9 cellular contexts compared by ENCODE assay signal in genomic region chr22:37021710-37022482, GRCh38. TPM values are rescaled to one million over a fixed set of nuclear protein-coding genes. Genes with fewer than 3 reads are reported as not detected.
DNase-seq lines count a peak whose midpoint lies in the region; ATAC-seq, FAIRE-seq and TF ChIP-seq lines count a peak whose summit lies in the region.
"Had no signal": no experiment of that assay in that cellular context is flagged by ENCODE, and none has a peak within 500 bp of the region (broad histone marks: within the 10 kb centered on the region; RNA-seq: fewer than 3 reads in every experiment).

No MANE protein-coding gene starts in this region.

- H2AFZ ChIP-seq in keratinocyte (ENCODE audit: control insufficient read depth, low read length): no peak overlapping the region

- H4K20me1 ChIP-seq in keratinocyte (ENCODE audit: control insufficient read depth, extremely low read depth, insufficient read depth, low read length): no peaks in the 10 kb centered on the region

- H3K27ac ChIP-seq in ascending aorta (no peak overlapping the region), keratinocyte (ENCODE audit: control insufficient read depth, insufficient read depth, low read length) (no peak overlapping the region)

- H3K4me3 Mint-ChIP-seq in T-helper 1 cell treated with Interleukin-12 subunit alpha and Interleukin-12 subunit beta and Interleukin-4 antibody, amounts not matched to agents 30 μg/mL and 1 μg/mL, for 36 hours: peak overlapping the region; percentile 72

- peaks cover 22% of the 10 kb centered on the region for H3K4me1 Mint-ChIP-seq in T-helper 1 cell treated with Interleukin-12 subunit alpha and Interleukin-12 subunit beta and Interleukin-4 antibody, amounts not matched to agents 30 μg/mL and 1 μg/mL, for 36 hours (ENCODE audit: low read depth)

- dilution Hi-C loops in keratinocyte (cut with MboI; ENCODE audit: extremely low pct_ligation_motif_present, low sequenced_read_pairs): no loop called here

- H3K9ac ChIP-seq in keratinocyte (ENCODE audit: control insufficient read depth, extremely low read depth, insufficient read depth, low read length): no peak overlapping the region

- no peak for ATAC-seq in GM21737 (IDR thresholded peaks at IDR 0.05; ENCODE audit: unreplicated experiment)
- no peak for ATAC-seq in GM21576 (IDR thresholded peaks at IDR 0.05; ENCODE audit: unreplicated experiment)

- H3K4me1 ChIP-seq in ascending aorta (peaks cover 11 to 41% of the 10 kb centered on the region in 2 donors), keratinocyte (ENCODE audit: control insufficient read depth, extremely low read depth, insufficient read depth, low read length) (peaks cover 8% of the 10 kb centered on the region)

- peaks cover 8% of the 10 kb centered on the region for H3K79me2 ChIP-seq in keratinocyte (ENCODE audit: control insufficient read depth, insufficient read depth, low read length)

- peak overlapping the region; percentile 77 for H3K27ac Mint-ChIP-seq in T-helper 1 cell treated with Interleukin-12 subunit alpha and Interleukin-12 subunit beta and Interleukin-4 antibody, amounts not matched to agents 30 μg/mL and 1 μg/mL, for 36 hours

- intact Hi-C loops in ascending aorta (cut with DNase I): no loop called here

- H3K4me2 ChIP-seq in keratinocyte (ENCODE audit: control insufficient read depth, extremely low read depth, insufficient read depth, low read depth, low read length): no peak overlapping the region

- H3K9me1 ChIP-seq in keratinocyte (ENCODE audit: control insufficient read depth, extremely low read depth, insufficient read depth, low read length): no peaks in the 10 kb centered on the region

- no peaks in the 10 kb centered on the region for H3K27me3 ChIP-seq in ascending aorta
- H3K27me3 ChIP-seq in keratinocyte (ENCODE audit: control insufficient read depth, extremely low read depth, insufficient read depth, low read length): no peaks in the 10 kb centered on the region

- H3K36me3 Mint-ChIP-seq in T-helper 1 cell treated with Interleukin-12 subunit alpha and Interleukin-12 subunit beta and Interleukin-4 antibody, amounts not matched to agents 30 μg/mL and 1 μg/mL, for 36 hours (ENCODE audit: low read depth): peaks cover 5% of the 10 kb centered on the region

- DNase-seq in NCI-H748 (lab: John Stamatoyannopoulos, UW; ENCODE audit: unreplicated experiment) (peak; percentile 48), NCI-H748 treated with DMSO at 0.1 percent for 48 hours (lab: John Stamatoyannopoulos, UW) (no peak), ascending aorta (ENCODE audit: low spot score in 2 of 2) (no peak), keratinocyte (ENCODE audit: low read depth, low spot score) (no peak)
- DNase-seq in stimulated activated CD4-positive, alpha-beta T cell treated with anti-CD3 and anti-CD28 coated beads, TNF-alpha, amount 100 ng/mL, for 24 hours (ENCODE audit: low read depth in 3 of 3): peak in 2 of 3 experiments; percentile 22 to 53

- H3K36me3 ChIP-seq in ascending aorta (peaks cover 27 to 29% of the 10 kb centered on the region in 2 donors), keratinocyte (ENCODE audit: control insufficient read depth in 2 of 2, extremely low read depth in 1 of 2, insufficient read depth in 2 of 2, low read length in 2 of 2) (peaks cover 9 to 23% of the 10 kb centered on the region in 2 experiments)

- H3K4me3 ChIP-seq in ascending aorta: no peak overlapping the region
- H3K4me3 ChIP-seq in keratinocyte (ENCODE audit: control insufficient read depth in 2 of 3, extremely low read depth in 1 of 3, insufficient read depth in 2 of 3, low read depth in 1 of 3, low read length in 3 of 3): no peak overlapping the region

- no peaks in the 10 kb centered on the region for H3K9me3 Mint-ChIP-seq in T-helper 1 cell treated with Interleukin-12 subunit alpha and Interleukin-12 subunit beta and Interleukin-4 antibody, amounts not matched to agents 30 μg/mL and 1 μg/mL, for 36 hours

- TF ChIP-seq CTCF in ascending aorta (IDR thresholded peaks at IDR 0.05): peak; percentile 24 to 63 (median 52)
- peak; percentile 85 to 92 (median 87) for TF ChIP-seq CTCF in keratinocyte (optimal IDR thresholded peaks at IDR 0.05 in 1 of 3, IDR thresholded peaks at IDR 0.05 in 1 of 3, conservative IDR thresholded peaks at IDR 0.05 in 1 of 3; ENCODE audit: extremely low read depth in 1 of 3, insufficient read depth in 2 of 3, low read length in 3 of 3)

- H3K9me3 ChIP-seq in ascending aorta (no peaks in the 10 kb centered on the region), keratinocyte (ENCODE audit: control insufficient read depth, low read depth, low read length) (no peaks in the 10 kb centered on the region)

- peak; percentile 80 for FAIRE-seq in keratinocyte (lab: Jason Lieb, UNC)
- FAIRE-seq: endometrium had no signal

- no peaks in the 10 kb centered on the region for H3K27me3 Mint-ChIP-seq in T-helper 1 cell treated with Interleukin-12 subunit alpha and Interleukin-12 subunit beta and Interleukin-4 antibody, amounts not matched to agents 30 μg/mL and 1 μg/mL, for 36 hours (ENCODE audit: low read depth)

RNA-seq across cellular contexts. Expression of gene MPST, which starts 2.4 kb away (rescaled TPM):
- 113 TPM for total RNA-seq in ascending aorta
- polyA plus RNA-seq in keratinocyte: 23.5 to 37.9 TPM (median 27.8 TPM) in 3 replicates
- 27.4 TPM for polyA plus RNA-seq in keratinocyte (2011; ENCODE audit: low read depth)
- polyA plus RNA-seq in keratinocyte (2011; cell fraction: cytosol; rRNA removed): 19.4 and 72.4 TPM in 2 replicates
- 19.5 and 29.2 TPM in 2 replicates for polyA plus RNA-seq in keratinocyte (2011; cell fraction: nucleus; rRNA removed)
- 44.0 and 49.8 TPM in 2 replicates for polyA plus RNA-seq in keratinocyte (2012; ENCODE audit: low replicate concordance)
- 10.2 to 28.2 TPM (median 13.3 TPM) in 3 replicates for polyA minus RNA-seq in keratinocyte
- polyA minus RNA-seq in keratinocyte (2011; cell fraction: cytosol; rRNA and poly(A)+ RNA removed): 114 TPM
- 7.4 and 10.4 TPM in 2 replicates for polyA minus RNA-seq in keratinocyte (2011; cell fraction: nucleus; rRNA and poly(A)+ RNA removed)

RNA-seq across cellular contexts. Expression of gene TST, which starts 2.6 kb away (rescaled TPM):
- 22.7 TPM for total RNA-seq in ascending aorta
- polyA plus RNA-seq in keratinocyte: 18.8 to 38.9 TPM (median 19.9 TPM) in 3 replicates
- 10.4 TPM for polyA plus RNA-seq in keratinocyte (2011; ENCODE audit: low read depth)
- 20.3 and 44.4 TPM in 2 replicates for polyA plus RNA-seq in keratinocyte (2011; cell fraction: cytosol; rRNA removed)
- 21.2 and 31.0 TPM in 2 replicates for polyA plus RNA-seq in keratinocyte (2011; cell fraction: nucleus; rRNA removed)
- polyA plus RNA-seq in keratinocyte (2012; ENCODE audit: low replicate concordance): 21.2 and 31.8 TPM in 2 replicates
- 10.1 to 20.4 TPM (median 13.1 TPM) in 3 replicates for polyA minus RNA-seq in keratinocyte
- polyA minus RNA-seq in keratinocyte (2011; cell fraction: cytosol; rRNA and poly(A)+ RNA removed): 34.5 TPM
- 10.0 and 12.0 TPM in 2 replicates for polyA minus RNA-seq in keratinocyte (2011; cell fraction: nucleus; rRNA and poly(A)+ RNA removed)

RNA-seq across cellular contexts. Expression of gene KCTD17, which starts 29.6 kb away (rescaled TPM):
- 34.9 TPM for total RNA-seq in ascending aorta
- polyA plus RNA-seq in keratinocyte: 16.3 to 22.6 TPM (median 18.6 TPM) in 3 replicates
- polyA plus RNA-seq in keratinocyte (2011; ENCODE audit: low read depth): 2.7 TPM
- 11.7 and 23.3 TPM in 2 replicates for polyA plus RNA-seq in keratinocyte (2011; cell fraction: cytosol; rRNA removed)
- 22.3 and 25.0 TPM in 2 replicates for polyA plus RNA-seq in keratinocyte (2011; cell fraction: nucleus; rRNA removed)
- 11.1 and 28.3 TPM in 2 replicates for polyA plus RNA-seq in keratinocyte (2012; ENCODE audit: low replicate concordance)
- 32.0 to 71.8 TPM (median 42.1 TPM) in 3 replicates for polyA minus RNA-seq in keratinocyte
- polyA minus RNA-seq in keratinocyte (2011; cell fraction: cytosol; rRNA and poly(A)+ RNA removed): 27.2 TPM
- polyA minus RNA-seq in keratinocyte (2011; cell fraction: nucleus; rRNA and poly(A)+ RNA removed): 6.0 and 9.3 TPM in 2 replicates

Comparison
In these comparisons a context has a peak if more than half of its experiments do, and no peak if none do; other contexts are left out.
1. DNase-seq: peak in NCI-H748 (single experiment) and stimulated activated CD4-positive, alpha-beta T cell treated with anti-CD3 and anti-CD28 coated beads, TNF-alpha, amount 100 ng/mL, for 24 hours (2 of 3); none in NCI-H748 treated with DMSO at 0.1 percent for 48 hours (single experiment), ascending aorta (0 of 2) and keratinocyte (single experiment).